In genomic region chr5:112737088-112737471, GRCh38 we compare ENCODE assay signal across 8 cellular contexts. TPM values are rescaled to one million over a fixed set of nuclear protein-coding genes. Genes with fewer than 3 reads are reported as not detected.
A peak's percentile ranks its signal among the peaks of the same experiment; 100 is the strongest.
DNase-seq lines count a peak whose midpoint lies in the region; ATAC-seq and TF ChIP-seq lines count a peak whose summit lies in the region.

No MANE protein-coding gene starts in this region.

- no peak for TF ChIP-seq CTCF in NB4 (IDR thresholded peaks at IDR 0.05; ENCODE audit: low read depth, low read length)
- TF ChIP-seq CTCF in neural crest cell (conservative IDR thresholded peaks at IDR 0.05): no peak

- H3K36me3 Mint-ChIP-seq in neural crest cell (ENCODE audit: low read depth): no peaks in the 10 kb centered on the region

- DNase-seq in SIG-M5 treated with dmso at 0.1 percent for 504 hours (lab: John Stamatoyannopoulos, UW; ENCODE audit: unreplicated experiment) (peak; percentile 57), SIG-M5 (lab: John Stamatoyannopoulos, UW) (no peak), NB4 (ENCODE audit: low read depth) (peak; percentile 42), neural crest cell (ENCODE audit: low read depth, low spot score) (no peak), UCSD-AML1 (lab: John Stamatoyannopoulos, UW; ENCODE audit: unreplicated experiment) (no peak), AG08395 (ENCODE audit: low spot score) (no peak)

- H3K4me3 ChIP-seq in NB4 (ENCODE audit: low read depth, low read length): peak overlapping the region; percentile 67
- peak overlapping the region; percentile 62 for H3K4me3 ChIP-seq in ectodermal cell (ENCODE audit: insufficient read depth, low read depth, low read length)

- H3K36me3 ChIP-seq in ectodermal cell (ENCODE audit: control insufficient read depth, insufficient read depth, low read length): no peaks in the 10 kb centered on the region

- WGBS in ectodermal cell, 2 experiments: 13 to 31% methylated on average over 1 of the region's 2 CpGs

- peak overlapping the region; percentile 98 for H3K4me3 Mint-ChIP-seq in neural crest cell

- H3K4me1 ChIP-seq in ectodermal cell (ENCODE audit: control insufficient read depth, insufficient read depth, low read length): peaks cover 3% of the 10 kb centered on the region

- H3K9me3 ChIP-seq in ectodermal cell (ENCODE audit: control insufficient read depth, low read length): no peaks in the 10 kb centered on the region

- H3K27ac Mint-ChIP-seq in neural crest cell (ENCODE audit: unreplicated experiment): no peak overlapping the region

- ATAC-seq in esophagus mucosa: no peak

- H3K27me3 ChIP-seq in ectodermal cell (ENCODE audit: control insufficient read depth, insufficient read depth, low read length, poor library complexity, severe bottlenecking): no peaks in the 10 kb centered on the region

- H3K9me3 Mint-ChIP-seq in neural crest cell: no peaks in the 10 kb centered on the region

- TF ChIP-seq POLR2A in NB4 (IDR thresholded peaks at IDR 0.05; ENCODE audit: extremely low read depth, insufficient read length): no peak

- H3K4me1 Mint-ChIP-seq in neural crest cell: peaks cover 20% of the 10 kb centered on the region

- no peak overlapping the region for H3K27ac ChIP-seq in ectodermal cell (ENCODE audit: insufficient read depth, low read depth, low read length, poor library complexity, severe bottlenecking)

- no peaks in the 10 kb centered on the region for H3K27me3 Mint-ChIP-seq in neural crest cell (ENCODE audit: low read depth)

RNA-seq across cellular contexts. Expression of gene APC, which starts 0.6 kb away (rescaled TPM):
- polyA plus RNA-seq in ectodermal cell (2013, experiment 1 of 4): 26.3 TPM
- polyA plus RNA-seq in ectodermal cell (2013, experiment 2 of 4): 28.6 TPM
- polyA plus RNA-seq in ectodermal cell (2013, experiment 3 of 4): 21.8 TPM
- polyA plus RNA-seq in ectodermal cell (2013, experiment 4 of 4): 25.2 TPM
- total RNA-seq in neural crest cell: 48.4 and 52.3 TPM in 2 replicates
- total RNA-seq in esophagus mucosa: 27.3 TPM

Comparison
In these comparisons a context has a peak if more than half of its experiments do, and no peak if none do; other contexts are left out.
1. DNase-seq: peak in SIG-M5 treated with dmso at 0.1 percent for 504 hours (single experiment) and NB4 (single experiment); none in SIG-M5 (single experiment), neural crest cell (single experiment), UCSD-AML1 (single experiment) and AG08395 (single experiment).